In genomic region chr13:90281709-90282108, GRCh38 we compare ENCODE assay signal across 18 cellular contexts.
DNase-seq lines count a peak whose midpoint lies in the region; TF ChIP-seq lines count a peak whose summit lies in the region.
"Had no signal": no experiment of that assay in that cellular context is flagged by ENCODE, and none has a peak within 500 bp of the region (broad histone marks: within the 10 kb centered on the region; RNA-seq: fewer than 3 reads in every experiment).

No MANE protein-coding gene starts in this region.

- no peaks in the 10 kb centered on the region for H3K27me3 Mint-ChIP-seq in activated naive CD4-positive, alpha-beta T cell treated with anti-CD3 and anti-CD28 coated beads, Interleukin-2, amount 10 ng/mL, durations not matched to agents 7 days and 5 days
- H3K27me3 Mint-ChIP-seq: CD4-positive, alpha-beta T cell; IgD-negative memory B cell had no signal

- no peak overlapping the region for H4K8ac ChIP-seq in neuronal stem cell (ENCODE audit: low read depth, low read length)

- no peak overlapping the region for H2BK5ac ChIP-seq in neuronal stem cell (ENCODE audit: low read length)

- H3K9ac ChIP-seq in neuronal stem cell (ENCODE audit: low read depth, low read length, poor library complexity): no peak overlapping the region
- H3K9ac ChIP-seq: SK-N-SH had no signal

- no peaks in the 10 kb centered on the region for H3K9me3 ChIP-seq in neuronal stem cell (replicated peaks in 1 of 2; ENCODE audit: control insufficient read depth in 2 of 2, insufficient read depth in 1 of 2, low read depth in 1 of 2, low read length in 2 of 2)
- H3K9me3 ChIP-seq: MG63, SK-N-SH had no signal

- TF ChIP-seq CTCF in LNCaP clone FGC (IDR thresholded peaks at IDR 0.05; ENCODE audit: control insufficient read depth, extremely low read depth, insufficient read depth): no peak

- no peak overlapping the region for H2AK5ac ChIP-seq in neuronal stem cell (ENCODE audit: low read depth, low read length)

- CTCF ChIA-PET in activated naive CD4-positive, alpha-beta T cell treated with anti-CD3 and anti-CD28 coated beads, Interleukin-2, amount 10 ng/mL, durations not matched to agents 7 days and 5 days (lab: Charles Lee): no interaction called here

- no peak overlapping the region for H2BK120ac ChIP-seq in neuronal stem cell (ENCODE audit: low read depth, low read length)

- H3K4me3 ChIP-seq in LNCaP clone FGC (ENCODE audit: low read depth, low read length) (no peak overlapping the region), neuronal stem cell (ENCODE audit: low read length in 2 of 2) (no peak overlapping the region)
- H3K4me3 ChIP-seq: MG63 had no signal

- H3K18ac ChIP-seq in neuronal stem cell (ENCODE audit: low read length): no peak overlapping the region

- no peak overlapping the region for H3K27ac ChIP-seq in neuronal stem cell (replicated peaks; ENCODE audit: low read length)

- no peaks in the 10 kb centered on the region for H3K79me1 ChIP-seq in neuronal stem cell (ENCODE audit: low read depth, low read length)

- H3K14ac ChIP-seq in neuronal stem cell (ENCODE audit: low read length): no peak overlapping the region

- no peaks in the 10 kb centered on the region for H3K9me3 Mint-ChIP-seq in activated naive CD4-positive, alpha-beta T cell treated with anti-CD3 and anti-CD28 coated beads, Interleukin-2, amount 10 ng/mL, durations not matched to agents 7 days and 5 days

- no peak overlapping the region for H3K4ac ChIP-seq in neuronal stem cell (ENCODE audit: low read length)

- H3K36me3 Mint-ChIP-seq in activated naive CD4-positive, alpha-beta T cell treated with anti-CD3 and anti-CD28 coated beads, Interleukin-2, amount 10 ng/mL, durations not matched to agents 7 days and 5 days: no peaks in the 10 kb centered on the region
- H3K36me3 Mint-ChIP-seq: IgD-negative memory B cell had no signal

- no peaks in the 10 kb centered on the region for H3K36me3 ChIP-seq in neuronal stem cell (replicated peaks in 1 of 2; ENCODE audit: control insufficient read depth in 2 of 2, insufficient read depth in 2 of 2, low read length in 2 of 2)
- H3K36me3 ChIP-seq: MG63 had no signal

- no peak overlapping the region for H3K4me3 Mint-ChIP-seq in activated naive CD4-positive, alpha-beta T cell treated with anti-CD3 and anti-CD28 coated beads, Interleukin-2, amount 10 ng/mL, durations not matched to agents 7 days and 5 days
- H3K4me3 Mint-ChIP-seq: CD4-positive, alpha-beta T cell; IgD-negative memory B cell had no signal

- no peak overlapping the region for H4K91ac ChIP-seq in neuronal stem cell (ENCODE audit: low read depth, low read length, poor library complexity)

- peak overlapping the region; percentile 69 for H2AFZ ChIP-seq in neuronal stem cell (ENCODE audit: low read length)

- no peak overlapping the region for H3K27ac Mint-ChIP-seq in activated naive CD4-positive, alpha-beta T cell treated with anti-CD3 and anti-CD28 coated beads, Interleukin-2, amount 10 ng/mL, durations not matched to agents 7 days and 5 days
- H3K27ac Mint-ChIP-seq: CD4-positive, alpha-beta T cell; IgD-negative memory B cell had no signal

- no peak overlapping the region for H2BK12ac ChIP-seq in neuronal stem cell (ENCODE audit: low read length)

- no peak overlapping the region for H3K4me2 ChIP-seq in neuronal stem cell (ENCODE audit: insufficient read depth, low read length, poor library complexity, severe bottlenecking)
- H3K4me2 ChIP-seq: SK-N-SH had no signal

- peaks cover 0 to 5% of the 10 kb centered on the region in 2 donors for H3K4me1 ChIP-seq in neuronal stem cell (ENCODE audit: control insufficient read depth in 2 of 2, insufficient read depth in 1 of 2, low read depth in 1 of 2, low read length in 2 of 2)

- no peak overlapping the region for H3K23ac ChIP-seq in neuronal stem cell (ENCODE audit: low read depth, low read length, poor library complexity)

- no peaks in the 10 kb centered on the region for H3K4me1 Mint-ChIP-seq in activated naive CD4-positive, alpha-beta T cell treated with anti-CD3 and anti-CD28 coated beads, Interleukin-2, amount 10 ng/mL, durations not matched to agents 7 days and 5 days
- H3K4me1 Mint-ChIP-seq: IgD-negative memory B cell had no signal

- DNase-seq in NCI-H748 (lab: John Stamatoyannopoulos, UW; ENCODE audit: unreplicated experiment): peak; percentile 24
- DNase-seq in NCI-H748 treated with DMSO at 0.1 percent for 48 hours (lab: John Stamatoyannopoulos, UW): no peak
- DNase-seq in LNCaP clone FGC (ENCODE audit: low read depth): peak; percentile 33
- peak; percentile 31 to 37 for DNase-seq in SHP77 (lab: John Stamatoyannopoulos, UW)
- DNase-seq in neuronal stem cell (ENCODE audit: low spot score): no peak
- DNase-seq in activated naive CD4-positive, alpha-beta T cell treated with anti-CD3 and anti-CD28 coated beads, Interleukin-2, amount 10 ng/mL, durations not matched to agents 7 days and 5 days: no peak
- no peak for DNase-seq in cerebellar nuclear complex (lab: John Stamatoyannopoulos, UW)
- DNase-seq: CD4-positive, alpha-beta T cell; DMS153; GDM1; Karpas-422; MG63; NCI-H1694; NCI-H510A treated with DMSO at 0.1 percent for 48 hours; Right ventricle myocardium superior; SK-N-SH; T-helper 2 cell had no signal

- H3K27me3 ChIP-seq in neuronal stem cell (ENCODE audit: control insufficient read depth in 3 of 3, insufficient read depth in 3 of 3, low read depth in 1 of 3, low read length in 3 of 3): no peaks in the 10 kb centered on the region
- H3K27me3 ChIP-seq: MG63 had no signal

- no peak overlapping the region for H2BK15ac ChIP-seq in neuronal stem cell (ENCODE audit: low read length)

Comparison
In these comparisons a context has a peak if more than half of its experiments do, and no peak if none do; other contexts are left out.
1. DNase-seq: peak in NCI-H748 (single experiment), LNCaP clone FGC (single experiment) and SHP77 (2 of 2); none in NCI-H748 treated with DMSO at 0.1 percent for 48 hours (single experiment), neuronal stem cell (single experiment), activated naive CD4-positive, alpha-beta T cell treated with anti-CD3 and anti-CD28 coated beads, Interleukin-2, amount 10 ng/mL, durations not matched to agents 7 days and 5 days (single experiment) and cerebellar nuclear complex (0 of 2).